ENCODE assay signal across 7 cellular contexts in genomic region chr2:230797515-230798495, GRCh38.
DNase-seq lines count a peak whose midpoint lies in the region; ATAC-seq and TF ChIP-seq lines count a peak whose summit lies in the region.

No MANE protein-coding gene starts in this region.

- no peak overlapping the region for H3K27ac Mint-ChIP-seq in nephron progenitor cell

- H3K27me3 Mint-ChIP-seq in nephron progenitor cell (ENCODE audit: low read depth, poor library complexity) = no peaks in the 10 kb centered on the region

- H3K27me3 ChIP-seq in brain microvascular endothelial cell (replicated peaks) = no peaks in the 10 kb centered on the region

- H3K4me3 ChIP-seq in brain microvascular endothelial cell (ENCODE audit: low read depth, low read length) = no peak overlapping the region

- ATAC-seq in GM18909 (IDR thresholded peaks at IDR 0.05; ENCODE audit: poor library complexity, unreplicated experiment) (peak; percentile 64), HG03139 (IDR thresholded peaks at IDR 0.05; ENCODE audit: unreplicated experiment) (no peak)

- peak; percentile 6 for DNase-seq in KG1 (lab: John Stamatoyannopoulos, UW)
- peak; percentile 32 for DNase-seq in brain microvascular endothelial cell
- peak; percentile 22 for DNase-seq in renal cortical epithelial cell (ENCODE audit: low read depth)
- DNase-seq in nephron progenitor cell = no peak
- DNase-seq in NCI-H2196 treated with DMSO at 0.1 percent for 48 hours (lab: John Stamatoyannopoulos, UW; ENCODE audit: unreplicated experiment) = no peak

- in situ Hi-C loops in brain microvascular endothelial cell (cut with HindIII; ENCODE audit: low pct_ligation_motif_present, low sequenced_read_pairs) = no loop called here

- H3K27ac ChIP-seq in brain microvascular endothelial cell = no peak overlapping the region

- TF ChIP-seq CTCF in brain microvascular endothelial cell (IDR thresholded peaks at IDR 0.05; ENCODE audit: low read depth, low read length, missing control alignments) (no peak), nephron progenitor cell (IDR thresholded peaks at IDR 0.05) (no peak)

- H3K9me3 Mint-ChIP-seq in nephron progenitor cell = peaks cover 9% of the 10 kb centered on the region

- H3K4me1 Mint-ChIP-seq in nephron progenitor cell = no peaks in the 10 kb centered on the region

- H3K36me3 ChIP-seq in brain microvascular endothelial cell (replicated peaks) = peaks cover 6% of the 10 kb centered on the region

- no peak overlapping the region for H3K4me3 Mint-ChIP-seq in nephron progenitor cell

- H3K36me3 Mint-ChIP-seq in nephron progenitor cell (ENCODE audit: low read depth) = peaks cover 58% of the 10 kb centered on the region

Comparison
In these comparisons a context has a peak if more than half of its experiments do, and no peak if none do; other contexts are left out.
1. DNase-seq: peak in KG1 (single experiment), brain microvascular endothelial cell (single experiment) and renal cortical epithelial cell (single experiment); none in nephron progenitor cell (single experiment) and NCI-H2196 treated with DMSO at 0.1 percent for 48 hours (single experiment).